ENCODE assay signal across 18 cellular contexts in the genomic region with DNA sequence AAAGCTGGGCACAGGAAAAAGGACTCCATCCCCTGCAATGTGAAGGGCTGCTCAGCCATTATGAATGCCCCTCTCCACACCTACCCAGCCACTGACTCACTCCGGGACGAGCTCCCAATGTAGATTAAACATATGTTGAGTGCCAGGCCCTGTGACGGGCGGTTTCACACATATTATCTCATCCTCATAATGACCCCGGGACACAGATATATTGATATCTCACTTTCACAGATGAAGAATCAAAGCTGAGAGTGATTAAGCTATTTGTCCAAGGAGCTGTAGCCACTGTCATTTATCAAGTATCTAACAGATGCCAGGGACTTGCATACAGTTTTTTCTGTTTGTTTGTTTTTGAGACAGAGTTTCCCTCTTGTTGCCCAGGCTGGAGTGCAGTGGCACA. TPM values are rescaled to one million over a fixed set of nuclear protein-coding genes. Genes with fewer than 3 reads are reported as not detected.
DNase-seq lines count a peak whose midpoint lies in the region; ATAC-seq and TF ChIP-seq lines count a peak whose summit lies in the region.
"Had no signal": no experiment of that assay in that cellular context is flagged by ENCODE, and none has a peak within 500 bp of the region (broad histone marks: within the 10 kb centered on the region; RNA-seq: fewer than 3 reads in every experiment).

No MANE protein-coding gene starts in this region.

- H3K27ac ChIP-seq in cardiac muscle cell (peak overlapping the region; percentile 79), SJSA1 (peak overlapping the region; percentile 44; the same call in 1 of the 2 replicates), fibroblast of lung (ENCODE audit: insufficient read depth, low read length) (peak overlapping the region; percentile 35), tibial artery (peak overlapping the region; percentile 66 to 69)
- H3K27ac ChIP-seq: body of pancreas had no signal

- no peaks in the 10 kb centered on the region for H3K36me3 ChIP-seq in cardiac muscle cell
- no peaks in the 10 kb centered on the region for H3K36me3 ChIP-seq in SJSA1
- no peaks in the 10 kb centered on the region for H3K36me3 ChIP-seq in fibroblast of lung (ENCODE audit: control insufficient read depth, insufficient read depth, low read length)
- H3K36me3 ChIP-seq in tibial artery, result no peaks in the 10 kb centered on the region
- H3K36me3 ChIP-seq: esophagus squamous epithelium, transverse colon had no signal

- H3K4me3 ChIP-seq in cardiac muscle cell (no peak overlapping the region), SJSA1 (no peak overlapping the region), fibroblast of lung (replicated peaks in 1 of 4; ENCODE audit: control extremely low read depth in 1 of 4, insufficient read depth in 1 of 4, low read depth in 3 of 4, low read length in 4 of 4) (no peak overlapping the region), tibial artery (no peak overlapping the region)
- H3K4me3 ChIP-seq: body of pancreas, dorsolateral prefrontal cortex, esophagus squamous epithelium, transverse colon had no signal

- H3K27me3 ChIP-seq in cardiac muscle cell (no peaks in the 10 kb centered on the region), SJSA1 (replicated peaks) (no peaks in the 10 kb centered on the region), fibroblast of lung (ENCODE audit: control insufficient read depth, insufficient read depth, low read length) (no peaks in the 10 kb centered on the region), tibial artery (no peaks in the 10 kb centered on the region)
- H3K27me3 ChIP-seq: body of pancreas, dorsolateral prefrontal cortex, esophagus squamous epithelium, transverse colon had no signal

- no peaks in the 10 kb centered on the region for H4K20me1 ChIP-seq in fibroblast of lung (ENCODE audit: control insufficient read depth, extremely low read depth, insufficient read depth, low read length)

- intact Hi-C loops in left ventricle myocardium superior (cut with micrococcal nuclease) (no loop called here), tibial artery (cut with DNase I; ENCODE audit: low total_unique reads) (loop anchor here (5.0 kb wide), 1 partner anchor 37 kb away; a partner anchor contains a TSS)

- DNase-seq in cardiac muscle cell (ENCODE audit: low read depth in 1 of 2, low spot score in 1 of 2) (no peak), left ventricle myocardium superior (no peak), SJSA1 (ENCODE audit: low read depth in 1 of 2, low spot score in 2 of 2) (no peak), fibroblast of lung (ENCODE audit: low read depth in 2 of 2) (peak in 1 of 2 donors; percentile 23), tibial artery (no peak), NCI-H1417 treated with DMSO at 0.1 percent for 48 hours (lab: John Stamatoyannopoulos, UW) (no peak), NCI-H187 treated with DMSO at 0.1 percent for 48 hours (lab: John Stamatoyannopoulos, UW) (no peak)
- DNase-seq: activated naive CD4-positive, alpha-beta T cell treated with anti-CD3 and anti-CD28 coated beads, Interleukin-2, amount 50 U/mL, for 16 hours; activated T-cell treated with anti-CD3 and anti-CD28 coated beads, Interleukin-2, amount 50 U/mL, for 1 hour; CD8-positive, alpha-beta T cell; natural killer cell; NCI-H69 had no signal

- no peak overlapping the region for H3K9ac ChIP-seq in fibroblast of lung (ENCODE audit: insufficient read depth, low read length)

- ATAC-seq in left ventricle myocardium superior, result no peak
- ATAC-seq in GM21825 (IDR thresholded peaks at IDR 0.05; ENCODE audit: unreplicated experiment), result no peak
- ATAC-seq: CD8-positive, alpha-beta T cell; stimulated activated memory B cell treated with anti-CD40 and anti-IgM and Interleukin-4, amounts not matched to agents 10 μg/mL and 1 μg/mL and 100 μg/mL, for 72 hours had no signal

- H3K79me2 ChIP-seq in fibroblast of lung (ENCODE audit: control insufficient read depth, insufficient read depth, low read length), result no peaks in the 10 kb centered on the region

- no peak overlapping the region for H2AFZ ChIP-seq in fibroblast of lung (ENCODE audit: low read length)

- no peak for TF ChIP-seq CTCF in cardiac muscle cell (IDR thresholded peaks at IDR 0.05; ENCODE audit: low read depth, low read length)
- TF ChIP-seq CTCF in fibroblast of lung (conservative IDR thresholded peaks at IDR 0.05 in 1 of 2, IDR thresholded peaks at IDR 0.05 in 1 of 2; ENCODE audit: low read depth in 1 of 2, low read length in 2 of 2), result no peak
- no peak for TF ChIP-seq CTCF in tibial artery (IDR thresholded peaks at IDR 0.05)

- H3K9me3 ChIP-seq in cardiac muscle cell (ENCODE audit: low read depth), result no peaks in the 10 kb centered on the region
- H3K9me3 ChIP-seq in SJSA1 (replicated peaks), result no peaks in the 10 kb centered on the region
- no peaks in the 10 kb centered on the region for H3K9me3 ChIP-seq in fibroblast of lung (ENCODE audit: control insufficient read depth, insufficient read depth, low read depth, low read length)
- H3K9me3 ChIP-seq in tibial artery, result no peaks in the 10 kb centered on the region
- H3K9me3 ChIP-seq: body of pancreas, esophagus squamous epithelium, transverse colon had no signal

- no peak overlapping the region for H3K4me2 ChIP-seq in fibroblast of lung (ENCODE audit: extremely low read depth, insufficient read depth, low read length)

- H3K4me1 ChIP-seq in cardiac muscle cell (ENCODE audit: low read depth) (peaks cover 13% of the 10 kb centered on the region), SJSA1 (replicated peaks) (peaks cover 15% of the 10 kb centered on the region), fibroblast of lung (ENCODE audit: control insufficient read depth, extremely low read depth, insufficient read depth, low read length) (peaks cover 6% of the 10 kb centered on the region), tibial artery (peaks cover 0 to 54% (median 35%) of the 10 kb centered on the region in 4 donors)
- H3K4me1 ChIP-seq: body of pancreas had no signal

RNA-seq across cellular contexts. Expression of a gene that starts 35.0 kb away (rescaled TPM):
- total RNA-seq in cardiac muscle cell (8.1 and 10.8 TPM in 2 replicates), left ventricle myocardium superior (11.5 TPM), fibroblast of lung (38.8 and 45.2 TPM in 2 replicates)
- polyA plus RNA-seq in cardiac muscle cell (6.8 and 7.1 TPM in 2 replicates), fibroblast of lung (13.6 and 16.2 TPM in 2 replicates)
- 11.3 and 14.5 TPM in 2 replicates for total RNA-seq in SJSA1 (2014; rRNA removed; shearing (Covaris generic))
- polyA plus RNA-seq in fibroblast of lung (2012), result 17.4 and 19.3 TPM in 2 replicates
- 4.0 and 5.1 TPM in 2 replicates for polyA minus RNA-seq in fibroblast of lung (ENCODE audit: low replicate concordance)
